In genomic region chr10:102964713-102965112, GRCh38 we compare ENCODE assay signal across 17 cellular contexts. TPM values are rescaled to one million over a fixed set of nuclear protein-coding genes. Genes with fewer than 3 reads are reported as not detected.
DNase-seq lines count a peak whose midpoint lies in the region; ATAC-seq, FAIRE-seq and TF ChIP-seq lines count a peak whose summit lies in the region.
"Had no signal": no experiment of that assay in that cellular context is flagged by ENCODE, and none has a peak within 500 bp of the region (broad histone marks: within the 10 kb centered on the region; RNA-seq: fewer than 3 reads in every experiment).

No MANE protein-coding gene starts in this region.

- H3K27me3 Mint-ChIP-seq in nephron progenitor cell (ENCODE audit: low read depth, poor library complexity) (peaks cover 2% of the 10 kb centered on the region), CD14-positive monocyte (ENCODE audit: low read depth in 3 of 3) (peaks cover 0 to 2% (median 0%) of the 10 kb centered on the region in 3 donors)

- no peak overlapping the region for H3K4me3 ChIP-seq in A549
- no peak overlapping the region for H3K4me3 ChIP-seq in hepatocyte
- H3K4me3 ChIP-seq in body of pancreas, result no peak overlapping the region
- H3K4me3 ChIP-seq in ascending aorta, result no peak overlapping the region
- H3K4me3 ChIP-seq: HAP-1 had no signal

- intact Hi-C loops in body of pancreas (cut with DNase I) (no loop called here), CD14-positive monocyte (cut with micrococcal nuclease) (no loop called here), ascending aorta (cut with DNase I) (no loop called here)

- no peak for TF ChIP-seq RAD21 in A549 (conservative IDR thresholded peaks at IDR 0.05 in 1 of 2, IDR thresholded peaks at IDR 0.05 in 1 of 2)

- H3K4me2 ChIP-seq in A549, result peak overlapping the region; percentile 63
- H3K4me2 ChIP-seq in hepatocyte, result peak overlapping the region; percentile 58

- no peak for TF ChIP-seq POLR2A in A549 (IDR thresholded peaks at IDR 0.05; ENCODE audit: low read length)
- TF ChIP-seq POLR2A in body of pancreas (IDR thresholded peaks at IDR 0.05), result no peak

- CTCF ChIA-PET in A549 (lab: Yijun Ruan, JAX), result interaction anchor here (1.0 to 1.5 kb wide), 4 partner anchors 14 to 99 kb away, joined by 3 to 6 read pairs (median 3); partner anchors contain the start of gene CNNM2
- CTCF ChIA-PET in HEK293T (lab: Yijun Ruan, JAX), result interaction anchor here (1.3 kb wide), 1 partner anchor 280 kb away, joined by 3 read pairs; no protein-coding TSS in a partner anchor

- TF ChIP-seq CTCF in A549 (IDR thresholded peaks at IDR 0.05), result no peak
- TF ChIP-seq CTCF in hepatocyte (IDR thresholded peaks at IDR 0.05; ENCODE audit: poor library complexity), result no peak
- TF ChIP-seq CTCF in nephron progenitor cell (IDR thresholded peaks at IDR 0.05), result no peak
- no peak for TF ChIP-seq CTCF in body of pancreas (IDR thresholded peaks at IDR 0.05)
- no peak for TF ChIP-seq CTCF in CD14-positive monocyte (IDR thresholded peaks at IDR 0.05)
- no peak for TF ChIP-seq CTCF in ascending aorta (IDR thresholded peaks at IDR 0.05)

- H3K4me3 Mint-ChIP-seq in nephron progenitor cell (no peak overlapping the region), CD14-positive monocyte (no peak overlapping the region)
- H3K4me3 Mint-ChIP-seq: CD8-positive, alpha-beta T cell had no signal

- H4K20me1 ChIP-seq in hepatocyte (ENCODE audit: insufficient read depth, poor library complexity, severe bottlenecking), result no peaks in the 10 kb centered on the region

- no peak for FAIRE-seq in A549 (lab: Jason Lieb, UNC)
- FAIRE-seq: GM12892, H1 had no signal

- H3K9me3 Mint-ChIP-seq in nephron progenitor cell (no peaks in the 10 kb centered on the region), CD14-positive monocyte (peaks cover 0 to 3% (median 0%) of the 10 kb centered on the region in 7 donors)
- H3K9me3 Mint-ChIP-seq: CD8-positive, alpha-beta T cell had no signal

- H3K4me1 Mint-ChIP-seq in nephron progenitor cell (peaks cover 33% of the 10 kb centered on the region), CD14-positive monocyte (no peaks in the 10 kb centered on the region)

- peaks cover 49% of the 10 kb centered on the region for H3K4me1 ChIP-seq in A549
- peaks cover 31% of the 10 kb centered on the region for H3K4me1 ChIP-seq in hepatocyte (ENCODE audit: insufficient read depth)
- H3K4me1 ChIP-seq in body of pancreas, result peaks cover 14% of the 10 kb centered on the region
- peaks cover 2% of the 10 kb centered on the region in 2 donors for H3K4me1 ChIP-seq in ascending aorta
- H3K4me1 ChIP-seq: HAP-1 had no signal

- H2AFZ ChIP-seq in hepatocyte, result no peak overlapping the region

- no peaks in the 10 kb centered on the region for H3K27me3 ChIP-seq in hepatocyte
- H3K27me3 ChIP-seq in body of pancreas, result no peaks in the 10 kb centered on the region
- H3K27me3 ChIP-seq in ascending aorta, result no peaks in the 10 kb centered on the region
- H3K27me3 ChIP-seq: BE2C had no signal

- no peaks in the 10 kb centered on the region for H3K36me3 Mint-ChIP-seq in nephron progenitor cell (ENCODE audit: low read depth)
- no peaks in the 10 kb centered on the region for H3K36me3 Mint-ChIP-seq in CD14-positive monocyte

- ATAC-seq in A549, result no peak; a peak in 1 of 6 replicates
- ATAC-seq in body of pancreas, result no peak
- ATAC-seq: CD8-positive, alpha-beta T cell had no signal

- H3K79me2 ChIP-seq in hepatocyte, result peaks cover under 1% of the 10 kb centered on the region

- peak overlapping the region; percentile 62 for H3K27ac Mint-ChIP-seq in nephron progenitor cell
- no peak overlapping the region for H3K27ac Mint-ChIP-seq in CD14-positive monocyte
- H3K27ac Mint-ChIP-seq: CD8-positive, alpha-beta T cell had no signal

- no peaks in the 10 kb centered on the region for H3K9me2 ChIP-seq in hepatocyte (replicated peaks; ENCODE audit: insufficient read depth)

- no peaks in the 10 kb centered on the region for H3K9me3 ChIP-seq in A549
- H3K9me3 ChIP-seq in hepatocyte (ENCODE audit: low read depth), result no peaks in the 10 kb centered on the region
- H3K9me3 ChIP-seq in body of pancreas, result no peaks in the 10 kb centered on the region
- no peaks in the 10 kb centered on the region for H3K9me3 ChIP-seq in ascending aorta
- H3K9me3 ChIP-seq: BE2C, HAP-1 had no signal

- H3K36me3 ChIP-seq in hepatocyte (replicated peaks; ENCODE audit: insufficient read depth, low read depth) (no peaks in the 10 kb centered on the region), body of pancreas (replicated peaks in 1 of 2; ENCODE audit: insufficient read depth in 1 of 2, low read depth in 2 of 2) (no peaks in the 10 kb centered on the region), ascending aorta (no peaks in the 10 kb centered on the region)
- H3K36me3 ChIP-seq: BE2C, HAP-1 had no signal

- H3K27ac ChIP-seq in A549, result peak overlapping the region; percentile 50 to 66; a peak in 5 of 6 replicates
- peak overlapping the region; percentile 76 for H3K27ac ChIP-seq in hepatocyte
- H3K27ac ChIP-seq in body of pancreas, result no peak overlapping the region
- H3K27ac ChIP-seq in ascending aorta, result no peak overlapping the region
- H3K27ac ChIP-seq: C4-2B had no signal

- no peak for TF ChIP-seq EP300 in A549 (IDR thresholded peaks at IDR 0.05)

- no peak for DNase-seq in A549 (ENCODE audit: low read depth in 1 of 2, low spot score in 1 of 2)
- DNase-seq in HEK293T (ENCODE audit: extremely low spot score), result no peak
- no peak for DNase-seq in hepatocyte (ENCODE audit: low spot score)
- DNase-seq in nephron progenitor cell, result no peak
- no peak for DNase-seq in germinal center (ENCODE audit: low spot score)
- DNase-seq in body of pancreas, result no peak
- DNase-seq in CD14-positive monocyte (ENCODE audit: low spot score), result no peak
- DNase-seq in ascending aorta (ENCODE audit: low spot score in 2 of 2), result no peak
- DNase-seq: BE2C; CD8-positive, alpha-beta T cell; COR-L47; DND-41; GDM1 had no signal

- POLR2A ChIA-PET in A549 (lab: Yijun Ruan, JAX), result no interaction called here
- POLR2A ChIA-PET in HEK293T (lab: Yijun Ruan, JAX), result interaction anchor here (1.2 kb wide), 1 partner anchor 9 kb away, joined by 3 read pairs; no protein-coding TSS in a partner anchor

- WGBS in A549 (ENCODE audit: missing lambda C conversion rate), result 96% methylated on average over 8 of the region's 8 CpGs
- WGBS in hepatocyte (ENCODE audit: low lambda C conversion rate, missing lambda C conversion rate), result 90% methylated on average over 8 of the region's 8 CpGs
- WGBS in body of pancreas, 2 donors, result 91 to 94% methylated on average over 8 of the region's 8 CpGs

TF ChIP-seq in A549, 52 proteins besides CTCF, POLR2A, EP300 and RAD21:
- no peak for TF ChIP-seq CBX8 (IDR thresholded peaks at IDR 0.05)
- no peak for TF ChIP-seq SREBF2 (IDR thresholded peaks at IDR 0.05)
- no peak for TF ChIP-seq ZSCAN20 (CRISPR knock-in tag; IDR thresholded peaks at IDR 0.05)

TF ChIP-seq in HEK293T, 16 proteins besides CTCF, POLR2A, EP300 and RAD21:
- TF ChIP-seq CTBP1 (IDR thresholded peaks at IDR 0.05; ENCODE audit: borderline replicate concordance) (no peak), SUZ12 (IDR thresholded peaks at IDR 0.05) (no peak), L3MBTL2 (conservative IDR thresholded peaks at IDR 0.05) (no peak), FOXK2 (IDR thresholded peaks at IDR 0.05) (no peak), ZNF384 (IDR thresholded peaks at IDR 0.05) (no peak), PKNOX1 (IDR thresholded peaks at IDR 0.05) (peak; percentile 33; the same call in 1 of the 2 replicates)
TF ChIP-seq in HEK293T: peak in this region for 1.

RNA-seq across cellular contexts. Expression of gene CNNM2, which starts 46.6 kb away (rescaled TPM):
- polyA plus RNA-seq in A549 (2011; rRNA removed) (6.4 TPM in 2 replicates), A549 (2017; fragmentation: RNase III; extraction: RNeasy Plus Mini Kit Qiagen cat#74134 plus additional on column Dnase treatment) (3.9 to 6.9 TPM (median 6.2 TPM) in 3 replicates), hepatocyte (3.8 and 6.8 TPM in 2 replicates), CD14-positive monocyte (1 to 10 TPM; 1.6 to 2.2 TPM)
- polyA plus RNA-seq in A549 (2012; cell fraction: cytosol; rRNA removed), result 5.2 and 7.0 TPM in 2 replicates
- 6.9 and 10.6 TPM in 2 replicates for polyA plus RNA-seq in A549 (2012; cell fraction: nucleus; rRNA removed)
- 6.4 and 7.4 TPM in 2 replicates for polyA minus RNA-seq in A549 (2011; rRNA and poly(A)+ RNA removed)
- total RNA-seq in hepatocyte (4.7 and 9.8 TPM in 2 replicates), body of pancreas (1 to 10 TPM; 3.4 to 5.3 TPM), ascending aorta (18.7 TPM)

Comparison
In these comparisons a context has a peak if more than half of its experiments do, and no peak if none do; other contexts are left out.
1. H3K27ac ChIP-seq: peak in A549 (2 of 2) and hepatocyte (single experiment); none in body of pancreas (0 of 4) and ascending aorta (0 of 2).